ENCODE assay signal across 8 cellular contexts in the genomic region with DNA sequence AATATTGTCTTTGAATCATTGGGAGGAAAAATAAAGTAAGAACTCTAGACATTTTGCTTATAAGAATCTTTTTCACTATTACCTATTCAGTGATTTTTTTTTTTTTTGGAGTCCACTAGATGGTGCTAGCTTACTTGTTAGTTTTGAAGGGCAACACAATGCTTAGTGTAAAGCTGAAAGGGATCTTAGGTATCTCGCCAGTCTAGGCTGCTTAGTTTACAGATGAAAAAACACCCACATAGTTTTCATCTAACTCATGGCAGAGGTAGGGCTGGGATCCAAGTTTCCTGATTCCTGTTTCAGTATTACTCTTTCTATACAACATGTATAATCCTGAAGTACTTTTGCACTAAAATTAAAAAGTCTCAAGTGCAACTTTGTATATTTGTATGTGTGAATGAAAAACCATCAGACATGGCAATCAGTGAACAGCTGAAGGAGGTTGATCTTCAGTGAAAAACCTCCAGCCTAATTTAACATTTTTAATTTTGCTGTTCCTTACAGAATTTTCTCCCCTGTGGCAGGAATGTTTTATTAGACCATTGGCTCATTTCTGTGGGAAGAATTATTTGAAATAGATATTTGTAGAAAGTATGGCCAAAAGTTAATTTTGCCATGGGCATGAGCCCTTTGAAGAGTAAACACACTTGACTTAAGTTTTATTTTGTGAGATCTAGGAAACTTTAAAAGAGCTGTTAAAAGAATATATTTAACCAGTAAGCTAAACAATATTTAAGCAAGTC. TPM values are rescaled to one million over a fixed set of nuclear protein-coding genes. Genes with fewer than 3 reads are reported as not detected.
DNase-seq lines count a peak whose midpoint lies in the region; ATAC-seq and TF ChIP-seq lines count a peak whose summit lies in the region.

No MANE protein-coding gene starts in this region.

- no peaks in the 10 kb centered on the region for H3K4me1 ChIP-seq in ascending aorta

- DNase-seq in 8988T (peak; percentile 27), GM13977 (ENCODE audit: low spot score) (peak; percentile 19), NCI-H2107 (lab: John Stamatoyannopoulos, UW) (peak; percentile 9), iris pigment epithelial cell (ENCODE audit: low read depth) (peak; percentile 95), ascending aorta (ENCODE audit: low spot score in 2 of 2) (no peak), activated gamma-delta T cell (lab: John Stamatoyannopoulos, UW) (no peak)

- H3K27ac ChIP-seq in VCaP = no peak overlapping the region
- no peak overlapping the region for H3K27ac ChIP-seq in ascending aorta

- TF ChIP-seq CTCF in GM13977 (IDR thresholded peaks at IDR 0.05; ENCODE audit: extremely low read depth, insufficient read depth, missing control alignments) (peak; percentile 53), VCaP (conservative IDR thresholded peaks at IDR 0.05) (peak; percentile 82), ascending aorta (IDR thresholded peaks at IDR 0.05) (peak in 1 of 3 experiments; percentile 26)

- in situ Hi-C loops in GM13977 (cut with MboI; ENCODE audit: low pct_unique_long_range_greater_than_20kb, low sequenced_read_pairs, unreplicated experiment) = no loop called here

- intact Hi-C loops in ascending aorta (cut with DNase I) = no loop called here

- H3K9me3 ChIP-seq in ascending aorta = no peaks in the 10 kb centered on the region

- ATAC-seq in HG03060 (IDR thresholded peaks at IDR 0.05; ENCODE audit: low read depth, unreplicated experiment) = peak; percentile 79

- H3K4me3 ChIP-seq in ascending aorta = no peak overlapping the region

- H3K27me3 ChIP-seq in ascending aorta = no peaks in the 10 kb centered on the region

- H3K36me3 ChIP-seq in ascending aorta = no peaks in the 10 kb centered on the region

RNA-seq across cellular contexts. Expression of a gene that starts 40.7 kb away (rescaled TPM):
- total RNA-seq in ascending aorta = not detected

RNA-seq across cellular contexts. Expression of a gene that starts 40.8 kb away (rescaled TPM):
- not detected for total RNA-seq in ascending aorta

Comparison
In these comparisons a context has a peak if more than half of its experiments do, and no peak if none do; other contexts are left out.
1. DNase-seq: peak in 8988T (single experiment), GM13977 (single experiment), NCI-H2107 (single experiment) and iris pigment epithelial cell (single experiment); none in ascending aorta (0 of 2) and activated gamma-delta T cell (single experiment).